ENCODE assay signal across 20 cellular contexts in the genomic region with DNA sequence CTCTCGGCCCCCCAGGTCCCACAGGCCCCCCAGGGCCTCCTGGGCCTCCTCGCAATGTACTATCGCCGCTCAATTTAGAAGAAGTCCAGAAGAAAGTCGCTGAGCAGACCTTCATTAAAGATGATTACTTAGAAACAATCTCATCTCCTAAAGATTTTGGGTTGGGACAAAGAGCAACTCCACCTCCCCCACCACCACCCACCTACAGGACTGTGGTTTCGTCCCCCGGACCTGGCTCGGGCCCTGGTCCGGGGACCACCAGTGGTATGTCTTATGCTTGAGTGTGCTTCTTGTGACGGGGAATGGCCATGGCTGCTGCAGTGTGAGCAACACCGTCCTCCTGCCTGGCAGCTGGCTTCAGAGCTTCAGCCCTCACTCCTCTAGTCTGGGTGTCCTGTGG.
DNase-seq lines count a peak whose midpoint lies in the region; ATAC-seq and TF ChIP-seq lines count a peak whose summit lies in the region.
"Had no signal": no experiment of that assay in that cellular context is flagged by ENCODE, and none has a peak within 500 bp of the region (broad histone marks: within the 10 kb centered on the region; RNA-seq: fewer than 3 reads in every experiment).

No MANE protein-coding gene starts in this region.

- no CpG with 5 or more reads among the region's 11 CpGs for WGBS in H9 (ENCODE audit: extremely low coverage, insufficient read length, low lambda C conversion rate)
- whole genome bisulfite sequencing in esophagus muscularis mucosa: 96% methylated on average over 11 of the region's 11 CpGs
- 80% methylated on average over 6 of the region's 11 CpGs for WGBS in right lobe of liver (ENCODE audit: insufficient coverage, low coverage, low lambda C conversion rate, missing lambda C conversion rate)

- peak; percentile 40 for ATAC-seq in stimulated activated memory B cell treated with anti-CD40 and anti-IgM and Interleukin-4, amounts not matched to agents 10 μg/mL and 1 μg/mL and 100 μg/mL, for 72 hours
- ATAC-seq in right lobe of liver: no peak
- ATAC-seq: A549, GM23338 had no signal

- DNase-seq in H9 (no peak), chondrocyte (ENCODE audit: low spot score) (no peak), osteocyte (ENCODE audit: extremely low spot score, unreplicated experiment) (no peak), esophagus muscularis mucosa (ENCODE audit: extremely low spot score) (no peak), right lobe of liver (no peak), dedifferentiated amniotic fluid mesenchymal stem cell (ENCODE audit: extremely low spot score) (no peak)
- DNase-seq: 8988T; ACHN; AML-193; BE2C; CD4-positive, alpha-beta T cell; CD8-positive, alpha-beta memory T cell; DMS 273 treated with DMSO at 0.1 percent for 48 hours; DMS79; GDM1 had no signal

- no peak for TF ChIP-seq EP300 in esophagus muscularis mucosa (IDR thresholded peaks at IDR 0.05)

- H2BK120ac ChIP-seq in H9 (ENCODE audit: low read depth, low read length, poor library complexity, severe bottlenecking): no peak overlapping the region

- TF ChIP-seq POLR2A in esophagus muscularis mucosa (IDR thresholded peaks at IDR 0.05; ENCODE audit: low read depth) (no peak), right lobe of liver (IDR thresholded peaks at IDR 0.05) (no peak)

- no peak overlapping the region for H3K18ac ChIP-seq in H9 (ENCODE audit: insufficient read length, low read depth, low read length)

- H2BK20ac ChIP-seq in H9 (ENCODE audit: low read depth, low read length, poor library complexity, severe bottlenecking): no peak overlapping the region

- H3K4me1 ChIP-seq in H9 (ENCODE audit: insufficient read depth, low read length) (no peaks in the 10 kb centered on the region), esophagus muscularis mucosa (peaks cover 0 to 13% (median 7%) of the 10 kb centered on the region in 4 donors), right lobe of liver (no peaks in the 10 kb centered on the region)
- H3K4me1 ChIP-seq: BE2C had no signal

- no peak overlapping the region for H2AFZ ChIP-seq in H9 (ENCODE audit: low read length)
- H2AFZ ChIP-seq: GM23338 had no signal

- H3K56ac ChIP-seq in H9 (ENCODE audit: insufficient read length, low read depth, low read length): no peak overlapping the region

- H3K27me3 Mint-ChIP-seq in H9 (ENCODE audit: low read depth) (no peaks in the 10 kb centered on the region), chondrocyte (ENCODE audit: low read depth) (no peaks in the 10 kb centered on the region), osteocyte (ENCODE audit: unreplicated experiment) (no peaks in the 10 kb centered on the region)
- peaks cover 8% of the 10 kb centered on the region for H3K27me3 Mint-ChIP-seq in stimulated activated memory B cell treated with anti-CD40 and anti-IgM and Interleukin-4, amounts not matched to agents 10 μg/mL and 1 μg/mL and 100 μg/mL, for 72 hours

- no peaks in the 10 kb centered on the region for H3K23me2 ChIP-seq in H9 (ENCODE audit: insufficient read length, low read depth, low read length, poor library complexity, severe bottlenecking)

- H3K9me3 ChIP-seq in H9 (ENCODE audit: control insufficient read depth, low read depth, low read length): no peaks in the 10 kb centered on the region
- no peaks in the 10 kb centered on the region for H3K9me3 ChIP-seq in esophagus muscularis mucosa
- H3K9me3 ChIP-seq in right lobe of liver: no peaks in the 10 kb centered on the region
- H3K9me3 ChIP-seq: A549; BE2C; BLaER1 treated with 17β-estradiol and CSF1 and Interleukin-3, amounts not matched to agents 10 nM and 100 nM had no signal

- H3K9me3 Mint-ChIP-seq in H9 (no peaks in the 10 kb centered on the region), chondrocyte (ENCODE audit: low read depth) (peaks cover under 1% of the 10 kb centered on the region), osteocyte (ENCODE audit: unreplicated experiment) (no peaks in the 10 kb centered on the region)
- H3K9me3 Mint-ChIP-seq in stimulated activated memory B cell treated with anti-CD40 and anti-IgM and Interleukin-4, amounts not matched to agents 10 μg/mL and 1 μg/mL and 100 μg/mL, for 72 hours: no peaks in the 10 kb centered on the region
- H3K9me3 Mint-ChIP-seq: CD14-positive monocyte; CD4-positive, alpha-beta T cell; GM23338 had no signal

- H3K27me3 ChIP-seq in H9 (ENCODE audit: insufficient read depth, low read length) (no peaks in the 10 kb centered on the region), esophagus muscularis mucosa (no peaks in the 10 kb centered on the region), right lobe of liver (no peaks in the 10 kb centered on the region)
- H3K27me3 ChIP-seq: BE2C; BLaER1 treated with 17β-estradiol and CSF1 and Interleukin-3, amounts not matched to agents 10 nM and 100 nM had no signal

- no peak overlapping the region for H4K91ac ChIP-seq in H9 (ENCODE audit: insufficient read length, low read depth, low read length)

- H3K4me2 ChIP-seq in H9 (ENCODE audit: insufficient read depth, insufficient read length, low read length): no peak overlapping the region
- H3K4me2 ChIP-seq: A549, GM23338 had no signal

- H3K4ac ChIP-seq in H9 (ENCODE audit: low read depth, low read length): no peak overlapping the region

- no peak overlapping the region for H2BK12ac ChIP-seq in H9 (ENCODE audit: insufficient read length, low read depth, low read length)

- H3K9ac ChIP-seq in H9 (ENCODE audit: extremely low read depth, insufficient read length, low read length): no peak overlapping the region
- H3K9ac ChIP-seq: BLaER1 treated with 17β-estradiol and CSF1 and Interleukin-3, amounts not matched to agents 10 nM and 100 nM had no signal

- H3K27ac Mint-ChIP-seq in H9 (no peak overlapping the region), chondrocyte (ENCODE audit: unreplicated experiment) (peak overlapping the region; percentile 54), osteocyte (ENCODE audit: unreplicated experiment) (peak overlapping the region; percentile 41)
- H3K27ac Mint-ChIP-seq in stimulated activated memory B cell treated with anti-CD40 and anti-IgM and Interleukin-4, amounts not matched to agents 10 μg/mL and 1 μg/mL and 100 μg/mL, for 72 hours: no peak overlapping the region
- H3K27ac Mint-ChIP-seq: CD4-positive, alpha-beta T cell; CD8-positive, alpha-beta memory T cell; GM23338 had no signal

- H4K20me1 ChIP-seq in H9 (ENCODE audit: control insufficient read depth, insufficient read depth, insufficient read length): no peaks in the 10 kb centered on the region
- H4K20me1 ChIP-seq: BLaER1 treated with 17β-estradiol and CSF1 and Interleukin-3, amounts not matched to agents 10 nM and 100 nM had no signal

- H3K4me3 Mint-ChIP-seq in H9 (no peak overlapping the region), chondrocyte (ENCODE audit: unreplicated experiment) (no peak overlapping the region), osteocyte (ENCODE audit: unreplicated experiment) (no peak overlapping the region)
- H3K4me3 Mint-ChIP-seq in stimulated activated memory B cell treated with anti-CD40 and anti-IgM and Interleukin-4, amounts not matched to agents 10 μg/mL and 1 μg/mL and 100 μg/mL, for 72 hours: no peak overlapping the region
- H3K4me3 Mint-ChIP-seq: CD14-positive monocyte; CD4-positive, alpha-beta T cell; CD8-positive, alpha-beta memory T cell; GM23338 had no signal

- no peaks in the 10 kb centered on the region for H3K79me1 ChIP-seq in H9 (ENCODE audit: insufficient read depth, low read depth, low read length, poor library complexity, severe bottlenecking)

- TF ChIP-seq CTCF in H9 (conservative IDR thresholded peaks at IDR 0.05) (no peak), chondrocyte (IDR thresholded peaks at IDR 0.05) (no peak), osteocyte (IDR thresholded peaks at IDR 0.05) (no peak), esophagus muscularis mucosa (IDR thresholded peaks at IDR 0.05) (no peak), right lobe of liver (IDR thresholded peaks at IDR 0.05) (no peak)

- H3K36me3 Mint-ChIP-seq in H9 (ENCODE audit: insufficient read depth in 1 of 3, low read depth in 3 of 3): no peaks in the 10 kb centered on the region
- peaks cover 7% of the 10 kb centered on the region for H3K36me3 Mint-ChIP-seq in chondrocyte (ENCODE audit: low read depth)
- peaks cover 42% of the 10 kb centered on the region for H3K36me3 Mint-ChIP-seq in osteocyte (ENCODE audit: unreplicated experiment)
- no peaks in the 10 kb centered on the region for H3K36me3 Mint-ChIP-seq in stimulated activated memory B cell treated with anti-CD40 and anti-IgM and Interleukin-4, amounts not matched to agents 10 μg/mL and 1 μg/mL and 100 μg/mL, for 72 hours
- H3K36me3 Mint-ChIP-seq: CD14-positive monocyte; CD8-positive, alpha-beta memory T cell had no signal

- intact Hi-C loops in esophagus muscularis mucosa (cut with DNase I) (no loop called here), right lobe of liver (cut with DNase I) (no loop called here)

- H3K14ac ChIP-seq in H9 (ENCODE audit: insufficient read depth, low read length): peak overlapping the region; percentile 39; the same call in 1 of the 2 replicates

- H3T11ph ChIP-seq in H9 (ENCODE audit: low read length): no peak overlapping the region

- H3K27ac ChIP-seq in H9 (ENCODE audit: insufficient read length, low read depth, low read length) (no peak overlapping the region), esophagus muscularis mucosa (replicated peaks in 1 of 4) (no peak overlapping the region), right lobe of liver (no peak overlapping the region)
- H3K27ac ChIP-seq: A549; BLaER1 treated with 17β-estradiol and CSF1 and Interleukin-3, amounts not matched to agents 10 nM and 100 nM had no signal

- H3K4me3 ChIP-seq in esophagus muscularis mucosa: no peak overlapping the region
- no peak overlapping the region for H3K4me3 ChIP-seq in right lobe of liver
- H3K4me3 ChIP-seq: A549; BLaER1 treated with 17β-estradiol and CSF1 and Interleukin-3, amounts not matched to agents 10 nM and 100 nM; GM23338 had no signal

- H4K8ac ChIP-seq in H9 (replicated peaks; ENCODE audit: insufficient read length, low read depth, low read length): no peak overlapping the region

- H3K36me3 ChIP-seq in esophagus muscularis mucosa (peaks cover 0 to 12% (median 4%) of the 10 kb centered on the region in 4 donors), right lobe of liver (no peaks in the 10 kb centered on the region)
- H3K36me3 ChIP-seq: BE2C; BLaER1 treated with 17β-estradiol and CSF1 and Interleukin-3, amounts not matched to agents 10 nM and 100 nM had no signal

- no peak overlapping the region for H2BK15ac ChIP-seq in H9 (ENCODE audit: low read depth, low read length)

- no peak overlapping the region for H2BK5ac ChIP-seq in H9 (ENCODE audit: insufficient read length, low read length)

- H3K4me1 Mint-ChIP-seq in H9 (no peaks in the 10 kb centered on the region), chondrocyte (ENCODE audit: low read depth) (peaks cover 70% of the 10 kb centered on the region), osteocyte (ENCODE audit: unreplicated experiment) (peaks cover 34% of the 10 kb centered on the region)
- H3K4me1 Mint-ChIP-seq in stimulated activated memory B cell treated with anti-CD40 and anti-IgM and Interleukin-4, amounts not matched to agents 10 μg/mL and 1 μg/mL and 100 μg/mL, for 72 hours: no peaks in the 10 kb centered on the region
- H3K4me1 Mint-ChIP-seq: CD14-positive monocyte; CD8-positive, alpha-beta memory T cell; GM23338 had no signal

- no peak overlapping the region for H3K23ac ChIP-seq in H9 (ENCODE audit: insufficient read length, low read depth, low read length)

- H3K79me2 ChIP-seq in H9 (ENCODE audit: insufficient read depth, low read length): no peaks in the 10 kb centered on the region

- no peak overlapping the region for H2AK5ac ChIP-seq in H9 (ENCODE audit: insufficient read length, low read length)

- no peak overlapping the region for H4K5ac ChIP-seq in H9 (ENCODE audit: insufficient read length, low read depth, low read length)

Comparison
In these comparisons a context has a peak if more than half of its experiments do, and no peak if none do; other contexts are left out.
1. H3K27ac Mint-ChIP-seq: peak in chondrocyte (single experiment) and osteocyte (single experiment); none in H9 (0 of 3) and stimulated activated memory B cell treated with anti-CD40 and anti-IgM and Interleukin-4, amounts not matched to agents 10 μg/mL and 1 μg/mL and 100 μg/mL, for 72 hours (single experiment).